ENCODE assay signal across 20 cellular contexts in the genomic region with DNA sequence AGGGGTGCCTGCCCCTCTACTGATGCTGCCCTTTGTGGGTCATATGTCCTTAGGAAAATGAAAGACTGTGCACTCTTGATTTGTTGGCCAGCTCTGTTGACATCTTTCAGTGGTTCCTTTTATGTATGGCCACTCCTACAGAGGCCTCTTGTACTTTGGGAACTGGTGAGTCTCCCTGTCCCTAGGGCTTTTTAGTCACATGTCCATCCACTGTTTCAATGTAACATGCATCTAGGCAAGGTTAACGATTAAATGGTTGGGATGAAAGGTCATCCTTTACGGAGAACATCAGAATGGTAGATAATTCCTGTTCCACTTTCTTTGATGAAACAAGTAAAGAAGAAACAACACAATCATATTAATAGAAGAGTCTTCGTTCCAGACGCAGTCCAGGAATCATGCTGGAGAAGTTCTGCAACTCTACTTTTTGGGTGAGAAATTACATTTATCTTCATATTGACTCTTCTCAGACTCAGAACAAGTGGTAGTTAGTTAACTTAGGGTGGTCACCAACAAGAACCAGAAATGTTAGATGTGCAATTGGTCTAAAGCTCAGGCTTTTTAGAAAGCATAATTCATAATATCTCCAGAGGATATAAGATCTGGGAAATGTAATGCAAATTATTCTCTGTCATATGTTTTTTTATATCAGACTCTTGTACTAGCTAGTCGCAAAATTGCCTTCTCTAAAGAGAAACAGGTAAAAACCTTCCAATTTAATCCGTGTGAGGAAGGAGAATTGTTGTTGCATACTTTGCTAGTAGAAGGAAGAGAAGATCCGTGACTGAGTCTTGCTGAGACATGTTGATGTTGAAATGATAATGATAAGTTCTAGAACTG. TPM values are rescaled to one million over a fixed set of nuclear protein-coding genes. Genes with fewer than 3 reads are reported as not detected.
DNase-seq lines count a peak whose midpoint lies in the region; ATAC-seq and TF ChIP-seq lines count a peak whose summit lies in the region.
"Had no signal": no experiment of that assay in that cellular context is flagged by ENCODE, and none has a peak within 500 bp of the region (broad histone marks: within the 10 kb centered on the region; RNA-seq: fewer than 3 reads in every experiment).

ABCC2 (plus strand) TSS at position 194 of the 840 bp plus-strand sequence; CDS start at position 399, 205 bp downstream.

- ATAC-seq in GM19023 (IDR thresholded peaks at IDR 0.05; ENCODE audit: unreplicated experiment), result no peak
- no peak for ATAC-seq in GM18502 (IDR thresholded peaks at IDR 0.05; ENCODE audit: poor library complexity, unreplicated experiment)
- ATAC-seq: GM12878; left lung; pancreas; stimulated activated naive B cell treated with anti-CD40 and anti-IgM and Interleukin-4, amounts not matched to agents 10 μg/mL and 1 μg/mL and 100 μg/mL, for 72 hours had no signal

- DNase-seq in NCI-H460 (ENCODE audit: extremely low read depth, low read depth) (peak; percentile 86), epithelial cell of prostate (ENCODE audit: low read depth, low spot score) (no peak), osteoblast (ENCODE audit: insufficient read length, low spot score, missing footprints) (no peak)
- no peak for DNase-seq in stimulated activated CD4-positive, alpha-beta T cell treated with anti-CD3 and anti-CD28 coated beads, Interleukin-4, amount 100 ng/mL, for 1 hour
- no peak for DNase-seq in stimulated activated CD8-positive, alpha-beta memory T cell treated with anti-CD3 and anti-CD28 coated beads, Interleukin-4, amount 100 ng/mL, for 48 hours
- DNase-seq: activated T-cell treated with anti-CD3 and anti-CD28 coated beads, Interleukin-2, amount 50 U/mL, for 24 hours; dorsolateral prefrontal cortex; H7; hypothalamus; Kasumi-1; left lung; NCI-H1436; NCI-H2227 treated with DMSO at 0.1 percent for 48 hours; pancreas; SJCRH30; stimulated activated naive B cell treated with anti-CD40 and anti-IgM and Interleukin-4, amounts not matched to agents 10 μg/mL and 1 μg/mL and 100 μg/mL, for 72 hours had no signal

- H3K4me3 ChIP-seq in ACC112 (ENCODE audit: low read depth, low read length), result no peak within 1 kb of the TSS; the same call in 1 of the 2 replicates
- H3K4me3 ChIP-seq in osteoblast (ENCODE audit: insufficient read depth, low read length), result no peak within 1 kb of the TSS
- H3K4me3 ChIP-seq: dorsolateral prefrontal cortex, GM12878, left lung, pancreas, SJCRH30 had no signal

- no peaks in the 10 kb centered on the region for H4K20me1 ChIP-seq in osteoblast (ENCODE audit: insufficient read depth, low read length)

- H3K27me3 ChIP-seq in ACC112 (ENCODE audit: insufficient read depth, low read length) (no peaks in the 10 kb centered on the region), osteoblast (ENCODE audit: insufficient read depth, low read length) (no peaks in the 10 kb centered on the region)
- H3K27me3 ChIP-seq: dorsolateral prefrontal cortex, left lung, pancreas, SJCRH30 had no signal

- H3K79me2 ChIP-seq in ACC112 (ENCODE audit: control insufficient read depth, insufficient read depth, low read length, unreplicated experiment) (no peaks in the 10 kb centered on the region), osteoblast (ENCODE audit: insufficient read depth, low read length) (no peaks in the 10 kb centered on the region)

- H3K36me3 ChIP-seq in ACC112 (ENCODE audit: insufficient read depth, low read length) (no peaks in the 10 kb centered on the region), osteoblast (ENCODE audit: insufficient read depth, low read length) (no peaks in the 10 kb centered on the region)
- H3K36me3 ChIP-seq: left lung, SJCRH30 had no signal

- H3K4me1 ChIP-seq in ACC112 (ENCODE audit: control insufficient read depth, insufficient read depth, low read length, unreplicated experiment) (peaks cover 69% of the 10 kb centered on the region), osteoblast (ENCODE audit: insufficient read depth, low read length) (peaks cover 42% of the 10 kb centered on the region)
- H3K4me1 ChIP-seq: pancreas, SJCRH30 had no signal

- no peak for TF ChIP-seq CTCF in osteoblast (IDR thresholded peaks at IDR 0.05; ENCODE audit: extremely low read depth, low read depth, low read length)

- H2AFZ ChIP-seq in ACC112 (ENCODE audit: low read length, unreplicated experiment) (no peak within 1 kb of the TSS), osteoblast (ENCODE audit: low read length) (no peak within 1 kb of the TSS)

- no peaks in the 10 kb centered on the region for H3K9me3 ChIP-seq in osteoblast (ENCODE audit: low read depth, low read length)
- H3K9me3 ChIP-seq: left lung, pancreas, SJCRH30 had no signal

- H3K4me2 ChIP-seq in osteoblast (ENCODE audit: insufficient read depth, low read length), result no peak within 1 kb of the TSS

- H3K27ac ChIP-seq in ACC112 (ENCODE audit: low read depth, low read length), result peak within 1 kb of the TSS; percentile 98
- peak within 1 kb of the TSS; percentile 62 for H3K27ac ChIP-seq in epithelial cell of prostate
- peak within 1 kb of the TSS; percentile 59 for H3K27ac ChIP-seq in osteoblast (ENCODE audit: low read depth, low read length)
- H3K27ac ChIP-seq: dorsolateral prefrontal cortex, left lung, pancreas, SJCRH30 had no signal

RNA-seq across cellular contexts. Expression of gene ABCC2, which starts in this region (rescaled TPM):
- 191 and 232 TPM in 2 replicates for total RNA-seq in NCI-H460 (2014; rRNA removed; shearing (Covaris generic))
- polyA plus RNA-seq in NCI-H460 (2014; cell fraction: nucleus; rRNA removed), result 403 and 538 TPM in 2 replicates
- 1.5 and 1.8 TPM in 2 replicates for total RNA-seq in osteoblast

Comparison
In these comparisons a context has a peak if more than half of its experiments do, and no peak if none do; other contexts are left out.
1. RNA of gene ABCC2 (total RNA-seq): 191 to 232 TPM in NCI-H460; 1.5 to 1.8 TPM in osteoblast; every median in the first group is over 10 times any median in the second.
2. Peak in every context shown above with its lines, with median percentiles within 50 percentile points of each other: H3K27ac ChIP-seq.